In the genomic region with DNA sequence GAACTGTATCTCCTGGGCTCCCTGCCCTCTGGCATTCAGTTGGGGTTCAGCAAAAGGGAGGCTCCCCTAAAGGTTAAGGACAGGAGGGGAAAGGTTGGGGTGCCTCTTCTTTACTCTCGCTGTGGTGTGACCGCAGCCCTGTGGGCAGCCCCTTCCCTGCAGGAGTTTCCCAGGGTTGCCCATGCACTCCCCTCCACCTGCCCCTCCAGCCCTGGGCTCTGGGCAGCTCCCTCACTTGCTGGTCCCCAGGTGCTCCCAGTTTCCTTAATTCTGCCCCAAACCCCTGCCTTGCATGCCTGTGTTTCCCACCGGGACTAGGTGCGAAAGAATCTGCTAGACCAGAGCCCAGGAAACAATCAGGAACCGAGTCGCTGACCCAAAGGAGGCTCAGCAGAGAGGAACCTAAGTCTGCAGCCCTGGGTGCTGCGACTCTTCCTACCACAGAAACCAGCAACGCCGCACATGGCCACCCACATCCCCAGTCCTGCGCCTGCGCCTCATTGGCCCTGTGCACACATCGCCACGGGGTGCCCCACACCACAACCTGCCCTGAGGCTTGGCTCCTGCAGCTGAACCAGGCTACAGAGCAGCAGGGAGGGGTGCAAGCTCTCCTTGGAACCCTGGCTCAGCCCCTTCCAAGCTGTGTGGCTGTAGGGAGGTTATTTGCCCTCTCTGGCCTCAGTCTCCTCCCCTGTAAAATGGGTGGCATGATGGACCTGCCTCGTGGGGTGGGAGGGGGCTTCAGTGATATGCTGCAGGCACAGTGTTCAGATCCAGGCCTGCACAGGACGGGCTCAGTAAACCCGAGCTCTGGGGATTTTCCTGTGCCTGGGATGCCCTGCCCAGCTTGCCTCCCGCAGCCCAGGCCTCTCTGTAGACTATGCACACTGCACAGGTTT, we compare ENCODE assay signal across 19 cellular contexts.
DNase-seq lines count a peak whose midpoint lies in the region; ATAC-seq and TF ChIP-seq lines count a peak whose summit lies in the region.
"Had no signal": no experiment of that assay in that cellular context is flagged by ENCODE, and none has a peak within 500 bp of the region (broad histone marks: within the 10 kb centered on the region; RNA-seq: fewer than 3 reads in every experiment).

No MANE protein-coding gene starts in this region.

- ATAC-seq in stimulated activated naive CD8-positive, alpha-beta T cell treated with anti-CD3 and anti-CD28 coated beads, Interleukin-15, amount 100 ng/mL, for 72 hours, result peak; percentile 43
- ATAC-seq in stimulated activated naive CD8-positive, alpha-beta T cell treated with anti-CD3 and anti-CD28 coated beads, Interleukin-15, Interleukin-2, amounts not matched to agents 100 U/mL and 50 U/mL, for 24 hours, result no peak
- no peak for ATAC-seq in HG03378 (IDR thresholded peaks at IDR 0.05; ENCODE audit: unreplicated experiment)

- no peak for TF ChIP-seq POLR2A in esophagus muscularis mucosa (IDR thresholded peaks at IDR 0.05; ENCODE audit: low read depth)

- H3K4me1 ChIP-seq in esophagus muscularis mucosa (peaks cover 0 to 22% (median 18%) of the 10 kb centered on the region in 4 donors), trophoblast cell (ENCODE audit: control insufficient read depth in 1 of 2, insufficient read depth in 2 of 2, low read length in 2 of 2) (peaks cover 0 to 2% of the 10 kb centered on the region in 2 experiments)
- H3K4me1 ChIP-seq: psoas muscle had no signal

- no peak overlapping the region for H2BK120ac ChIP-seq in trophoblast cell (ENCODE audit: insufficient read depth, low read length, poor library complexity)

- H3K27ac ChIP-seq in esophagus muscularis mucosa (replicated peaks in 1 of 4) (peak overlapping the region; percentile 69 to 85 (median 78)), trophoblast cell (ENCODE audit: low read depth, low read length) (no peak overlapping the region)
- H3K27ac ChIP-seq: psoas muscle had no signal

- H3K4me2 ChIP-seq in trophoblast cell (ENCODE audit: low read length), result no peak overlapping the region

- H3K4me1 Mint-ChIP-seq in stimulated activated naive CD8-positive, alpha-beta T cell treated with anti-CD3 and anti-CD28 coated beads, Interleukin-15, amount 100 ng/mL, for 72 hours, result peaks cover 15% of the 10 kb centered on the region
- H3K4me1 Mint-ChIP-seq: endodermal cell had no signal

- H3K9me3 ChIP-seq in esophagus muscularis mucosa (no peaks in the 10 kb centered on the region), trophoblast cell (ENCODE audit: insufficient read depth, low read depth, low read length) (no peaks in the 10 kb centered on the region)
- H3K9me3 ChIP-seq: psoas muscle had no signal

- no peak overlapping the region for H2AK5ac ChIP-seq in trophoblast cell (ENCODE audit: low read length)

- 79% methylated on average over 16 of the region's 17 CpGs for WGBS in esophagus muscularis mucosa
- no CpG with 5 or more reads among the region's 17 CpGs for WGBS in trophoblast cell (ENCODE audit: extremely low coverage, insufficient coverage, insufficient read length)

- H4K91ac ChIP-seq in trophoblast cell (ENCODE audit: low read depth, low read length), result no peak overlapping the region

- no peak overlapping the region for H3K4ac ChIP-seq in trophoblast cell (ENCODE audit: low read depth, low read length)

- H2AFZ ChIP-seq in trophoblast cell (ENCODE audit: insufficient read depth, low read length, poor library complexity), result no peak overlapping the region

- H3K18ac ChIP-seq in trophoblast cell (ENCODE audit: low read length), result no peak overlapping the region

- no peaks in the 10 kb centered on the region for H3K79me1 ChIP-seq in trophoblast cell (ENCODE audit: low read length)

- H2BK12ac ChIP-seq in trophoblast cell (ENCODE audit: low read length), result no peak overlapping the region

- no peak for DNase-seq in stimulated activated naive CD8-positive, alpha-beta T cell treated with anti-CD3 and anti-CD28 coated beads, Interleukin-15, amount 100 ng/mL, for 72 hours
- DNase-seq in stimulated activated naive CD8-positive, alpha-beta T cell treated with anti-CD3 and anti-CD28 coated beads, Interleukin-15, Interleukin-2, amounts not matched to agents 100 U/mL and 50 U/mL, for 24 hours, result no peak
- DNase-seq in MV-4-11 (lab: John Stamatoyannopoulos, UW) (peak; percentile 63), esophagus muscularis mucosa (ENCODE audit: extremely low spot score) (no peak), NCI-H526 (lab: John Stamatoyannopoulos, UW) (no peak), trophoblast cell (no peak), kidney tubule cell (ENCODE audit: low spot score) (no peak)
- DNase-seq: activated CD4-positive, alpha-beta T cell treated with anti-CD3 and anti-CD28 coated beads, Interleukin-2, amount 10 ng/mL, durations not matched to agents 7 days and 5 days; activated naive CD4-positive, alpha-beta T cell treated with anti-CD3 and anti-CD28 coated beads for 36 hours; activated T-cell treated with anti-CD3 and anti-CD28 coated beads for 4 hours; DMS153; endodermal cell; hippocampal formation; islet precursor cell; NCI-H187; NK-92 treated with Interleukin-12 subunit alpha and Interleukin-12 subunit beta, amount 100 ng/mL, for 24 hours; psoas muscle had no signal

- no peak overlapping the region for H2BK5ac ChIP-seq in trophoblast cell (ENCODE audit: low read depth, low read length, poor library complexity)

- no peak overlapping the region for H4K12ac ChIP-seq in trophoblast cell (ENCODE audit: low read depth, low read length)

- H3K4me3 ChIP-seq in esophagus muscularis mucosa, result no peak overlapping the region
- H3K4me3 ChIP-seq in trophoblast cell (ENCODE audit: low read depth, low read length), result no peak overlapping the region
- H3K4me3 ChIP-seq: psoas muscle had no signal

- no peaks in the 10 kb centered on the region for H3K79me2 ChIP-seq in trophoblast cell (ENCODE audit: control insufficient read depth, insufficient read depth, low read length, poor library complexity)

- no peak for TF ChIP-seq CTCF in esophagus muscularis mucosa (IDR thresholded peaks at IDR 0.05)

- no peak overlapping the region for H3K14ac ChIP-seq in trophoblast cell (ENCODE audit: low read length)

- H3K4me3 Mint-ChIP-seq in stimulated activated naive CD8-positive, alpha-beta T cell treated with anti-CD3 and anti-CD28 coated beads, Interleukin-15, amount 100 ng/mL, for 72 hours, result no peak overlapping the region
- H3K4me3 Mint-ChIP-seq: activated CD4-positive, alpha-beta T cell treated with anti-CD3 and anti-CD28 coated beads, Interleukin-2, amount 10 ng/mL, durations not matched to agents 7 days and 5 days; activated naive CD4-positive, alpha-beta T cell treated with anti-CD3 and anti-CD28 coated beads for 36 hours; endodermal cell; type B pancreatic cell had no signal

- peaks cover 39% of the 10 kb centered on the region for H3K27me3 Mint-ChIP-seq in stimulated activated naive CD8-positive, alpha-beta T cell treated with anti-CD3 and anti-CD28 coated beads, Interleukin-15, amount 100 ng/mL, for 72 hours

- H3K27ac Mint-ChIP-seq in stimulated activated naive CD8-positive, alpha-beta T cell treated with anti-CD3 and anti-CD28 coated beads, Interleukin-15, amount 100 ng/mL, for 72 hours, result no peak overlapping the region
- H3K27ac Mint-ChIP-seq: activated CD4-positive, alpha-beta T cell treated with anti-CD3 and anti-CD28 coated beads, Interleukin-2, amount 10 ng/mL, durations not matched to agents 7 days and 5 days; activated naive CD4-positive, alpha-beta T cell treated with anti-CD3 and anti-CD28 coated beads for 36 hours; endodermal cell; type B pancreatic cell had no signal

- H3K9me3 Mint-ChIP-seq in stimulated activated naive CD8-positive, alpha-beta T cell treated with anti-CD3 and anti-CD28 coated beads, Interleukin-15, amount 100 ng/mL, for 72 hours, result no peaks in the 10 kb centered on the region
- H3K9me3 Mint-ChIP-seq: activated CD4-positive, alpha-beta T cell treated with anti-CD3 and anti-CD28 coated beads, Interleukin-2, amount 10 ng/mL, durations not matched to agents 7 days and 5 days; activated naive CD4-positive, alpha-beta T cell treated with anti-CD3 and anti-CD28 coated beads for 36 hours had no signal

- no peaks in the 10 kb centered on the region for H3K36me3 ChIP-seq in esophagus muscularis mucosa
- H3K36me3 ChIP-seq in trophoblast cell (ENCODE audit: control insufficient read depth in 1 of 2, insufficient read depth in 2 of 2, low read length in 2 of 2), result no peaks in the 10 kb centered on the region

- intact Hi-C loops in esophagus muscularis mucosa (cut with DNase I), result no loop called here

- no peak overlapping the region for H3K9ac ChIP-seq in trophoblast cell (ENCODE audit: low read length)

- no peak for TF ChIP-seq EP300 in esophagus muscularis mucosa (IDR thresholded peaks at IDR 0.05)

- no peak overlapping the region for H4K8ac ChIP-seq in trophoblast cell (ENCODE audit: low read depth, low read length)

- H3K23ac ChIP-seq in trophoblast cell (ENCODE audit: low read length), result no peak overlapping the region

- H3K27me3 ChIP-seq in esophagus muscularis mucosa (no peaks in the 10 kb centered on the region), trophoblast cell (ENCODE audit: insufficient read depth, low read length) (no peaks in the 10 kb centered on the region)
